In genomic region chr1:214429951-214430742, GRCh38 we compare ENCODE assay signal across 24 cellular contexts.
DNase-seq lines count a peak whose midpoint lies in the region; ATAC-seq and TF ChIP-seq lines count a peak whose summit lies in the region.
"Had no signal": no experiment of that assay in that cellular context is flagged by ENCODE, and none has a peak within 500 bp of the region (broad histone marks: within the 10 kb centered on the region; RNA-seq: fewer than 3 reads in every experiment).

No MANE protein-coding gene starts in this region.

- WGBS in mesenchymal stem cell = 85% methylated on average over 7 of the region's 8 CpGs

- H3K36me3 ChIP-seq in mesenchymal stem cell (ENCODE audit: control insufficient read depth in 1 of 2, insufficient read depth in 2 of 2, low read depth in 1 of 2, low read length in 2 of 2) = peaks cover 0 to 8% of the 10 kb centered on the region in 2 experiments
- no peaks in the 10 kb centered on the region for H3K36me3 ChIP-seq in effector memory CD4-positive, alpha-beta T cell (ENCODE audit: control insufficient read depth, insufficient read depth, low read length)
- H3K36me3 ChIP-seq: esophagus muscularis mucosa, prostate gland, tibial artery, WERI-Rb-1 had no signal

- H3K4me3 ChIP-seq in AG04450 (ENCODE audit: low read depth, low read length) = no peak overlapping the region
- no peak overlapping the region for H3K4me3 ChIP-seq in mesenchymal stem cell (ENCODE audit: insufficient read depth in 1 of 2, low read depth in 1 of 2, low read length in 2 of 2)
- H3K4me3 ChIP-seq in effector memory CD4-positive, alpha-beta T cell (ENCODE audit: insufficient read depth, low read depth, low read length, poor library complexity, severe bottlenecking) = no peak overlapping the region
- H3K4me3 ChIP-seq: esophagus muscularis mucosa, prostate gland, tibial artery had no signal

- TF ChIP-seq CTCF in AG04450 (IDR thresholded peaks at IDR 0.05; ENCODE audit: low read depth, low read length) = no peak

- H4K8ac ChIP-seq in mesenchymal stem cell (ENCODE audit: low read length) = no peak overlapping the region

- no peaks in the 10 kb centered on the region for H3K79me1 ChIP-seq in mesenchymal stem cell (replicated peaks; ENCODE audit: low read length, poor library complexity, severe bottlenecking)

- no peak overlapping the region for H2AK5ac ChIP-seq in mesenchymal stem cell (ENCODE audit: low read length, severe bottlenecking)

- H3K23ac ChIP-seq in mesenchymal stem cell (ENCODE audit: low read length in 2 of 2) = no peak overlapping the region

- no peak overlapping the region for H2BK12ac ChIP-seq in mesenchymal stem cell (ENCODE audit: low read length in 2 of 2)

- H3K9ac ChIP-seq in mesenchymal stem cell (ENCODE audit: low read length) = no peak overlapping the region

- H3K4me2 ChIP-seq in mesenchymal stem cell (ENCODE audit: low read length, poor library complexity, severe bottlenecking) = no peak overlapping the region

- H3K27ac ChIP-seq in AG04450 (ENCODE audit: low read depth, low read length) (peak overlapping the region; percentile 78), mesenchymal stem cell (ENCODE audit: low read length, poor library complexity, severe bottlenecking) (peak overlapping the region; percentile 40)
- no peak overlapping the region for H3K27ac ChIP-seq in effector memory CD4-positive, alpha-beta T cell (ENCODE audit: insufficient read depth, low read length, poor library complexity, severe bottlenecking)
- H3K27ac ChIP-seq: esophagus muscularis mucosa, prostate gland, tibial artery, WERI-Rb-1 had no signal

- POLR2A ChIA-PET in AG04450 (lab: Yijun Ruan, JAX) = no interaction called here

- H2BK120ac ChIP-seq in mesenchymal stem cell (ENCODE audit: low read depth, low read length) = no peak overlapping the region

- no peak overlapping the region for H2BK5ac ChIP-seq in mesenchymal stem cell (ENCODE audit: low read depth, low read length, poor library complexity, severe bottlenecking)

- H4K91ac ChIP-seq in mesenchymal stem cell (ENCODE audit: low read length) = no peak overlapping the region

- no peak overlapping the region for H2BK15ac ChIP-seq in mesenchymal stem cell (ENCODE audit: low read depth, poor library complexity, severe bottlenecking)

- H2AFZ ChIP-seq in mesenchymal stem cell (ENCODE audit: low read depth, low read length) = no peak overlapping the region

- H3K27me3 ChIP-seq in AG04450 (ENCODE audit: control insufficient read depth, insufficient read depth, low read length) (no peaks in the 10 kb centered on the region), mesenchymal stem cell (ENCODE audit: control insufficient read depth in 1 of 2, insufficient read depth in 1 of 2, low read length in 2 of 2) (no peaks in the 10 kb centered on the region)
- H3K27me3 ChIP-seq in effector memory CD4-positive, alpha-beta T cell (replicated peaks; ENCODE audit: control insufficient read depth, insufficient read depth, low read length, poor library complexity, severe bottlenecking) = no peaks in the 10 kb centered on the region
- H3K27me3 ChIP-seq: esophagus muscularis mucosa, tibial artery had no signal

- no peak for ATAC-seq in GM21528 (IDR thresholded peaks at IDR 0.05; ENCODE audit: low FRiP score, unreplicated experiment)
- ATAC-seq in GM18907 (IDR thresholded peaks at IDR 0.05; ENCODE audit: unreplicated experiment) = no peak
- ATAC-seq: left lobe of liver had no signal

- no peak overlapping the region for H3K14ac ChIP-seq in mesenchymal stem cell (ENCODE audit: low read length in 2 of 2)

- CTCF ChIA-PET in AG04450 (lab: Charles Lee) = interaction anchor here (0.6 kb wide), 1 partner anchor 1660 kb away, joined by 4 read pairs; no protein-coding TSS in a partner anchor

- DNase-seq in AG04450 (ENCODE audit: low read depth, low spot score) (no peak), HCEC 1CT (peak; percentile 31), amniotic epithelial cell (ENCODE audit: low read depth) (peak; percentile 97), mesenchymal stem cell (no peak), GOT3 (lab: John Stamatoyannopoulos, UW) (no peak)
- DNase-seq in effector memory CD4-positive, alpha-beta T cell = no peak
- DNase-seq: activated CD4-positive, alpha-beta T cell treated with anti-CD3 and anti-CD28 coated beads, Interleukin-2, amount 50 U/mL, for 48 hours; activated naive CD4-positive, alpha-beta T cell treated with Interleukin-2 at 50 U/mL for 16 hours; aorta; COR-L47; DND-41; head of caudate nucleus; midbrain; NCI-H1694; NCI-H2227 treated with DMSO at 0.1 percent for 48 hours; NCI-H774; small intestine; tibial artery; WERI-Rb-1 had no signal

- H3K18ac ChIP-seq in mesenchymal stem cell (ENCODE audit: low read depth in 1 of 2, low read length in 2 of 2) = peak overlapping the region in 1 of 2 experiments; percentile 34

- H3K9me3 ChIP-seq in AG04450 (ENCODE audit: control insufficient read depth, insufficient read depth, low read length) (no peaks in the 10 kb centered on the region), mesenchymal stem cell (ENCODE audit: control insufficient read depth, low read length) (no peaks in the 10 kb centered on the region)
- H3K9me3 ChIP-seq in effector memory CD4-positive, alpha-beta T cell (ENCODE audit: control insufficient read depth, low read length) = no peaks in the 10 kb centered on the region
- H3K9me3 ChIP-seq: esophagus muscularis mucosa, prostate gland, tibial artery had no signal

- no peak overlapping the region for H3K4ac ChIP-seq in mesenchymal stem cell (ENCODE audit: low read depth in 1 of 2, low read length in 2 of 2)

- H3K4me1 ChIP-seq in mesenchymal stem cell (ENCODE audit: control insufficient read depth, insufficient read depth, low read depth, low read length) = peaks cover 12% of the 10 kb centered on the region
- peaks cover 12% of the 10 kb centered on the region for H3K4me1 ChIP-seq in effector memory CD4-positive, alpha-beta T cell (ENCODE audit: control insufficient read depth, insufficient read depth, low read length, poor library complexity, severe bottlenecking)
- H3K4me1 ChIP-seq: prostate gland had no signal

Comparison
In these comparisons a context has a peak if more than half of its experiments do, and no peak if none do; other contexts are left out.
1. DNase-seq: peak in HCEC 1CT (single experiment) and amniotic epithelial cell (single experiment); none in AG04450 (single experiment), mesenchymal stem cell (single experiment), GOT3 (single experiment) and effector memory CD4-positive, alpha-beta T cell (0 of 3).